ENCODE assay signal across 8 cellular contexts in the genomic region with DNA sequence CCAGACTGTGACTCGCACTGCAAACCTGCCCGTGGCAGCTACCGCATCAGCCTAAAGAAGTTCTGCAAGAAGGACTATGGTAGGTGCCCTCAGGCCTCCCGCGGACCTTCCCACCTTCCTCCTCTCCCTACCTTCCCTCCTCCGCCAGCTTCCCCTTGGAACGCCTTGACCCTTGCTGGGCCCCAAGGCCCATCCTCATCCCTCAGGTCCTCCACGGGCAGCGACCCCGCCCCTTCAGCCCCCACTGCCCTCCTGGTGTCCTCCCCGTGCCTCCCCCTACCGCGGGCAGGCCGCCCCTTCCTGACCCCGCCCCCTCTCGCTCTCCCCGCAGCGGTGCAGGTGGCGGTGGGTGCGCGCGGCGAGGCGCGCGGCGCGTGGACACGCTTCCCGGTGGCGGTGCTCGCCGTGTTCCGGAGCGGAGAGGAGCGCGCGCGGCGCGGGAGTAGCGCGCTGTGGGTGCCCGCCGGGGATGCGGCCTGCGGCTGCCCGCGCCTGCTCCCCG. TPM values are rescaled to one million over a fixed set of nuclear protein-coding genes. Genes with fewer than 3 reads are reported as not detected.
DNase-seq lines count a peak whose midpoint lies in the region; ATAC-seq and TF ChIP-seq lines count a peak whose summit lies in the region.

No MANE protein-coding gene starts in this region.

- no peaks in the 10 kb centered on the region for H3K36me3 ChIP-seq in prostate gland
- no peaks in the 10 kb centered on the region for H3K36me3 ChIP-seq in aorta (ENCODE audit: control insufficient read depth in 1 of 2, insufficient read depth in 2 of 2, low read length in 1 of 2)
- no peaks in the 10 kb centered on the region for H3K36me3 ChIP-seq in gastroesophageal sphincter

- no peak for TF ChIP-seq EP300 in gastroesophageal sphincter (IDR thresholded peaks at IDR 0.05)

- peak; percentile 61 for DNase-seq in NCI-H2227 (lab: John Stamatoyannopoulos, UW; ENCODE audit: unreplicated experiment)
- DNase-seq in NCI-H2227 treated with DMSO at 0.1 percent for 48 hours (lab: John Stamatoyannopoulos, UW) = no peak
- peak; percentile 42 for DNase-seq in NCI-H226
- no peak for DNase-seq in MCF 10A (ENCODE audit: unreplicated experiment)
- no peak for DNase-seq in prostate gland (ENCODE audit: low spot score)
- DNase-seq in aorta = no peak
- DNase-seq in KG1 (lab: John Stamatoyannopoulos, UW) = no peak

- H3K36me3 Mint-ChIP-seq in MCF 10A (ENCODE audit: insufficient read depth, unreplicated experiment) = peaks cover 6% of the 10 kb centered on the region

- no peak overlapping the region for H3K27ac Mint-ChIP-seq in MCF 10A (ENCODE audit: low read depth, unreplicated experiment)

- H3K9me3 ChIP-seq in prostate gland (no peaks in the 10 kb centered on the region), aorta (ENCODE audit: control insufficient read depth, low read length) (no peaks in the 10 kb centered on the region), gastroesophageal sphincter (no peaks in the 10 kb centered on the region)

- H3K4me3 Mint-ChIP-seq in MCF 10A (ENCODE audit: unreplicated experiment) = peak overlapping the region; percentile 74

- TF ChIP-seq POLR2A in prostate gland (IDR thresholded peaks at IDR 0.05) (no peak), gastroesophageal sphincter (IDR thresholded peaks at IDR 0.05) (no peak)

- no TSS peak for BruUV-seq in MCF 10A (replicated peaks; lab: Mats Ljungman, UMichigan)

- no peaks in the 10 kb centered on the region for H3K27me3 Mint-ChIP-seq in MCF 10A (ENCODE audit: insufficient read depth, unreplicated experiment)

- WGBS in prostate gland = 13% methylated on average over 23 of the region's 50 CpGs
- 7 to 9% methylated on average over 44 to 50 of the region's 50 CpGs for WGBS in aorta, 2 donors
- WGBS in gastroesophageal sphincter (ENCODE audit: low coverage in 1 of 2), 2 donors = 46% methylated on average over 6 of the region's 50 CpGs; no CpG with 5 or more reads in 1 of the 2 donors

- H3K4me3 ChIP-seq in prostate gland = peak overlapping the region; percentile 72 to 82
- peak overlapping the region in 1 of 2 donors; percentile 32 for H3K4me3 ChIP-seq in aorta (ENCODE audit: low read length in 2 of 2)
- H3K4me3 ChIP-seq in gastroesophageal sphincter = peak overlapping the region in 1 of 2 donors; percentile 77

- POLR2A ChIA-PET in MCF 10A (lab: Yijun Ruan, JAX) = interaction anchor here (0.6 to 2.5 kb wide), 3 partner anchors 14 to 707 kb away, joined by 3 to 11 read pairs (median 7); a partner anchor contains a TSS

- H3K27ac ChIP-seq in prostate gland (no peak overlapping the region), aorta (ENCODE audit: low read depth in 1 of 2, low read length in 2 of 2) (no peak overlapping the region), gastroesophageal sphincter (peak overlapping the region in 1 of 4 donors; percentile 90)

- CTCF ChIA-PET in MCF 10A (lab: Yijun Ruan, JAX) = interaction anchor here (0.6 kb wide), 1 partner anchor 49 kb away, joined by 3 read pairs; no protein-coding TSS in a partner anchor

- H3K27me3 ChIP-seq in prostate gland (replicated peaks; ENCODE audit: insufficient read depth) (no peaks in the 10 kb centered on the region), aorta (ENCODE audit: control insufficient read depth in 1 of 2, insufficient read depth in 2 of 2, low read length in 1 of 2) (no peaks in the 10 kb centered on the region), gastroesophageal sphincter (peaks cover 53% of the 10 kb centered on the region)

- peaks cover 15% of the 10 kb centered on the region for H3K4me1 Mint-ChIP-seq in MCF 10A (ENCODE audit: insufficient read depth, unreplicated experiment)

- ATAC-seq in aorta (ENCODE audit: low FRiP score) (no peak), gastroesophageal sphincter (no peak)

- H3K4me1 ChIP-seq in prostate gland (replicated peaks) = peaks cover 8% of the 10 kb centered on the region
- no peaks in the 10 kb centered on the region for H3K4me1 ChIP-seq in aorta (ENCODE audit: control insufficient read depth in 1 of 2, insufficient read depth in 2 of 2, low read length in 2 of 2)
- H3K4me1 ChIP-seq in gastroesophageal sphincter = peaks cover 0 to 71% (median 45%) of the 10 kb centered on the region in 3 donors

- H3K9me3 Mint-ChIP-seq in MCF 10A (ENCODE audit: unreplicated experiment) = no peaks in the 10 kb centered on the region

- TF ChIP-seq CTCF in MCF 10A (IDR thresholded peaks at IDR 0.05; ENCODE audit: unreplicated experiment) = no peak
- TF ChIP-seq CTCF in prostate gland (IDR thresholded peaks at IDR 0.05) = no peak
- TF ChIP-seq CTCF in gastroesophageal sphincter (IDR thresholded peaks at IDR 0.05) = no peak

- intact Hi-C loops in MCF 10A (cut with micrococcal nuclease) (no loop called here), prostate gland (cut with DNase I) (no loop called here), aorta (cut with DNase I) (no loop called here)

RNA-seq across cellular contexts. Expression of a gene that starts 1.5 kb away (rescaled TPM):
- total RNA-seq in MCF 10A (2022) = 7.6 and 8.1 TPM in 2 replicates
- 10 to 100 TPM; 22.4 to 26.2 TPM for total RNA-seq in prostate gland
- total RNA-seq in aorta = 10 to 100 TPM in 1 of 2 donors, 1 to 10 TPM in 1; 6.9 to 15.6 TPM
- polyA plus RNA-seq in aorta = 1 to 10 TPM in 1 of 2 donors, under 1 TPM in 1; 0.38 to 3.0 TPM
- 10 to 100 TPM in 3 of 4 donors, 1 to 10 TPM in 1; 6.2 to 18.4 (median 14.2) TPM for total RNA-seq in gastroesophageal sphincter

RNA-seq across cellular contexts. Expression of a gene that starts 2.4 kb away (rescaled TPM):
- not detected in 2 replicates for total RNA-seq in MCF 10A (2022)
- total RNA-seq in prostate gland = 1 to 10 TPM in 1 of 2 donors, not detected in 1; 1.4 TPM
- under 1 TPM in 1 of 2 donors, not detected in 1; 0.42 TPM for total RNA-seq in aorta
- polyA plus RNA-seq in aorta = not detected
- total RNA-seq in gastroesophageal sphincter = not detected

RNA-seq across cellular contexts. Expression of a gene that starts 13.6 kb away (rescaled TPM):
- total RNA-seq in MCF 10A (2022) (3.5 and 6.9 TPM in 2 replicates), prostate gland (10 to 100 TPM in 1 of 2 donors, 1 to 10 TPM in 1; 3.0 to 12.1 TPM), aorta (under 1 TPM; 0.62 to 0.84 TPM), gastroesophageal sphincter (1 to 10 TPM in 2 of 4 donors, not detected in 2; 1.0 to 2.5 TPM)
- polyA plus RNA-seq in aorta = 1 to 10 TPM in 1 of 2 donors, under 1 TPM in 1; 0.38 to 1.6 TPM

RNA-seq across cellular contexts. Expression of a gene that starts 40.3 kb away (rescaled TPM):
- total RNA-seq in MCF 10A (2022) (173 and 198 TPM in 2 replicates), prostate gland (100 to 1,000 TPM; 114 to 164 TPM), aorta (100 to 1,000 TPM; 116 to 119 TPM), gastroesophageal sphincter (10 to 100 TPM; 37.5 to 62.2 (median 50.9) TPM)
- polyA plus RNA-seq in aorta = 100 to 1,000 TPM in 1 of 2 donors, 10 to 100 TPM in 1; 67.9 to 108 TPM

RNA-seq across cellular contexts. Expression of a gene that starts 44.2 kb away (rescaled TPM):
- 7.5 and 11.9 TPM in 2 replicates for total RNA-seq in MCF 10A (2022)
- 1 to 10 TPM; 7.3 to 8.0 TPM for total RNA-seq in prostate gland
- 1 to 10 TPM in 1 of 2 donors, under 1 TPM in 1; 0.91 to 3.6 TPM for total RNA-seq in aorta
- polyA plus RNA-seq in aorta = under 1 TPM; 0.33 to 0.75 TPM
- 1 to 10 TPM in 2 of 4 donors, under 1 TPM in 2; 0.27 to 2.1 (median 0.82) TPM for total RNA-seq in gastroesophageal sphincter

Comparison
In these comparisons a context has a peak if more than half of its experiments do, and no peak if none do; other contexts are left out.
1. DNase-seq: peak in NCI-H2227 (single experiment) and NCI-H226 (single experiment); none in NCI-H2227 treated with DMSO at 0.1 percent for 48 hours (single experiment), MCF 10A (single experiment), prostate gland (single experiment), aorta (0 of 2) and KG1 (single experiment).